Comparison of ENCODE assay signal across 23 cellular contexts in genomic region chr13:107028751-107029150, GRCh38.
"Had no signal": no experiment of that assay in that cellular context is flagged by ENCODE, and none has a peak within 500 bp of the region (broad histone marks: within the 10 kb centered on the region; RNA-seq: fewer than 3 reads in every experiment).

No MANE protein-coding gene starts in this region.

- H3K27ac ChIP-seq: left lung, lower lobe of right lung, pancreas, prostate gland, spleen, tibial artery, vagina had no signal

- H3K4me1 Mint-ChIP-seq: stimulated activated memory B cell treated with anti-CD40 and anti-IgM and Interleukin-4, amounts not matched to agents 10 μg/mL and 1 μg/mL and 100 μg/mL, for 72 hours had no signal

- DNase-seq: effector CD4-positive, alpha-beta T cell; endodermal cell; foreskin melanocyte; head of caudate nucleus; hippocampal formation; left lung; lower lobe of right lung; mesenchymal stem cell; midbrain; occipital lobe; pancreas; spleen; stimulated activated CD4-positive, alpha-beta T cell treated with anti-CD3 and anti-CD28 coated beads, Interleukin-15, amount 100 ng/mL, for 24 hours; stimulated activated CD4-positive, alpha-beta T cell treated with anti-CD3 and anti-CD28 coated beads, Interleukin-1b, Interleukin-23, amount 100 ng/mL, for 48 hours; stimulated activated CD4-positive, alpha-beta T cell treated with anti-CD3 and anti-CD28 coated beads, Interleukin-4, amount 100 ng/mL, for 24 hours; tibial artery; upper lobe of left lung had no signal

- H3K27me3 ChIP-seq: left lung, pancreas, spleen, tibial artery, upper lobe of left lung, vagina had no signal

- H3K36me3 ChIP-seq: left lung, lower lobe of right lung, pancreas, prostate gland, spleen, tibial artery, upper lobe of left lung, vagina had no signal

- H3K4me3 ChIP-seq: left lung, lower lobe of right lung, pancreas, prostate gland, spleen, tibial artery, upper lobe of left lung, vagina had no signal

- H3K4me3 Mint-ChIP-seq: endodermal cell; natural killer cell treated with Interleukin-12 subunit alpha and Interleukin-12 subunit beta and Interleukin-15 and Interleukin-18, amount 100 ng/mL, for 72 hours; stimulated activated memory B cell treated with anti-CD40 and anti-IgM and Interleukin-4, amounts not matched to agents 10 μg/mL and 1 μg/mL and 100 μg/mL, for 72 hours; stimulated activated naive CD8-positive, alpha-beta T cell treated with anti-CD3 and anti-CD28 coated beads, Interleukin-15, Interleukin-2, amounts not matched to agents 100 ng/mL and 50 ng/mL, for 24 hours had no signal

- H3K27me3 Mint-ChIP-seq: natural killer cell treated with Interleukin-12 subunit alpha and Interleukin-12 subunit beta and Interleukin-15 and Interleukin-18, amount 100 ng/mL, for 72 hours; stimulated activated memory B cell treated with anti-CD40 and anti-IgM and Interleukin-4, amounts not matched to agents 10 μg/mL and 1 μg/mL and 100 μg/mL, for 72 hours; stimulated activated naive CD8-positive, alpha-beta T cell treated with anti-CD3 and anti-CD28 coated beads, Interleukin-15, Interleukin-2, amounts not matched to agents 100 ng/mL and 50 ng/mL, for 24 hours had no signal

- FAIRE-seq: pancreas had no signal

- H3K4me1 ChIP-seq: left lung, lower lobe of right lung, prostate gland, spleen, vagina had no signal

- ATAC-seq: left lung; natural killer cell treated with Interleukin-12 subunit alpha and Interleukin-12 subunit beta and Interleukin-15 and Interleukin-18, amount 100 ng/mL, for 72 hours; pancreas; sciatic nerve; stimulated activated memory B cell treated with anti-CD40 and anti-IgM and Interleukin-4, amounts not matched to agents 10 μg/mL and 1 μg/mL and 100 μg/mL, for 72 hours had no signal

- H3K9me3 ChIP-seq: left lung, lower lobe of right lung, pancreas, prostate gland, tibial artery, upper lobe of left lung, vagina had no signal

- H3K36me3 Mint-ChIP-seq: natural killer cell treated with Interleukin-12 subunit alpha and Interleukin-12 subunit beta and Interleukin-15 and Interleukin-18, amount 100 ng/mL, for 72 hours; stimulated activated memory B cell treated with anti-CD40 and anti-IgM and Interleukin-4, amounts not matched to agents 10 μg/mL and 1 μg/mL and 100 μg/mL, for 72 hours had no signal

- H3K27ac Mint-ChIP-seq: endodermal cell; natural killer cell treated with Interleukin-12 subunit alpha and Interleukin-12 subunit beta and Interleukin-15 and Interleukin-18, amount 100 ng/mL, for 72 hours; stimulated activated memory B cell treated with anti-CD40 and anti-IgM and Interleukin-4, amounts not matched to agents 10 μg/mL and 1 μg/mL and 100 μg/mL, for 72 hours; stimulated activated naive CD8-positive, alpha-beta T cell treated with anti-CD3 and anti-CD28 coated beads, Interleukin-15, Interleukin-2, amounts not matched to agents 100 ng/mL and 50 ng/mL, for 24 hours had no signal

- H3K9me3 Mint-ChIP-seq: endodermal cell had no signal
